9 cellular contexts compared by ENCODE assay signal in genomic region chr16:66548868-66549267, GRCh38. TPM values are rescaled to one million over a fixed set of nuclear protein-coding genes. Genes with fewer than 3 reads are reported as not detected.
DNase-seq lines count a peak whose midpoint lies in the region; ATAC-seq and TF ChIP-seq lines count a peak whose summit lies in the region.
"Had no signal": no experiment of that assay in that cellular context is flagged by ENCODE, and none has a peak within 500 bp of the region (broad histone marks: within the 10 kb centered on the region; RNA-seq: fewer than 3 reads in every experiment).

No MANE protein-coding gene starts in this region.

- H2BK120ac ChIP-seq in trophoblast cell (ENCODE audit: insufficient read depth, low read length, poor library complexity): no peak overlapping the region

- H3K9me3 ChIP-seq in CD8-positive, alpha-beta T cell (ENCODE audit: low read length): no peaks in the 10 kb centered on the region
- H3K9me3 ChIP-seq in SJCRH30 (replicated peaks): no peaks in the 10 kb centered on the region
- H3K9me3 ChIP-seq in esophagus squamous epithelium: no peaks in the 10 kb centered on the region
- H3K9me3 ChIP-seq in trophoblast cell (ENCODE audit: insufficient read depth, low read depth, low read length): peaks cover 3% of the 10 kb centered on the region

- peaks cover 47% of the 10 kb centered on the region for H3K4me1 ChIP-seq in CD8-positive, alpha-beta T cell (ENCODE audit: insufficient read depth, low read length)
- peaks cover 11% of the 10 kb centered on the region for H3K4me1 ChIP-seq in SJCRH30
- peaks cover 27 to 65% (median 30%) of the 10 kb centered on the region in 3 donors for H3K4me1 ChIP-seq in esophagus squamous epithelium
- H3K4me1 ChIP-seq in trophoblast cell (ENCODE audit: control insufficient read depth in 1 of 2, insufficient read depth in 2 of 2, low read length in 2 of 2): peaks cover 14 to 17% of the 10 kb centered on the region in 2 experiments

- CTCF ChIA-PET in CD8-positive, alpha-beta T cell (lab: Charles Lee): interaction anchor here (1.7 to 7.1 kb wide), 4 partner anchors 14 to 102 kb away, joined by 5 to 46 read pairs (median 8); no protein-coding TSS in a partner anchor

- DNase-seq in CD8-positive, alpha-beta T cell: no peak
- DNase-seq in SJCRH30 (no peak), esophagus squamous epithelium (lab: John Stamatoyannopoulos, UW) (no peak), trophoblast cell (no peak), NCI-H69 (lab: John Stamatoyannopoulos, UW) (no peak), NCI-H345 (lab: John Stamatoyannopoulos, UW) (no peak), NCI-H146 treated with DMSO at 0.1 percent for 48 hours (lab: John Stamatoyannopoulos, UW; ENCODE audit: unreplicated experiment) (no peak), Kasumi-1 (lab: John Stamatoyannopoulos, UW) (no peak)

- POLR2A ChIA-PET in CD8-positive, alpha-beta T cell (lab: Charles Lee): interaction anchor here (6.8 kb wide), 1 partner anchor 27 kb away, joined by 72 read pairs; no protein-coding TSS in a partner anchor

- H3K4me3 Mint-ChIP-seq in CD8-positive, alpha-beta T cell: peak overlapping the region; percentile 80

- no peaks in the 10 kb centered on the region for H3K27me3 Mint-ChIP-seq in CD8-positive, alpha-beta T cell (ENCODE audit: low read depth)

- peak overlapping the region; percentile 72 for H3K27ac ChIP-seq in CD8-positive, alpha-beta T cell (ENCODE audit: low read depth, low read length)
- H3K27ac ChIP-seq in SJCRH30 (no peak overlapping the region; the same call in 1 of the 2 replicates), esophagus squamous epithelium (peak overlapping the region; percentile 91 to 97 (median 92)), trophoblast cell (ENCODE audit: low read depth, low read length) (no peak overlapping the region)

- no peak overlapping the region for H3K4ac ChIP-seq in trophoblast cell (ENCODE audit: low read depth, low read length)

- H3K27me3 ChIP-seq in CD8-positive, alpha-beta T cell (ENCODE audit: insufficient read depth, low read length): no peaks in the 10 kb centered on the region
- H3K27me3 ChIP-seq in SJCRH30: no peaks in the 10 kb centered on the region
- H3K27me3 ChIP-seq in esophagus squamous epithelium: no peaks in the 10 kb centered on the region
- no peaks in the 10 kb centered on the region for H3K27me3 ChIP-seq in trophoblast cell (ENCODE audit: insufficient read depth, low read length)

- peaks cover 54% of the 10 kb centered on the region for H3K4me1 Mint-ChIP-seq in CD8-positive, alpha-beta T cell (ENCODE audit: low read depth)

- no peak for TF ChIP-seq CTCF in CD8-positive, alpha-beta T cell (IDR thresholded peaks at IDR 0.05)
- TF ChIP-seq CTCF in esophagus squamous epithelium (IDR thresholded peaks at IDR 0.05): no peak

- no peak overlapping the region for H3K18ac ChIP-seq in trophoblast cell (ENCODE audit: low read length)

- H3K9ac ChIP-seq in trophoblast cell (ENCODE audit: low read length): no peak overlapping the region

- peak overlapping the region; percentile 96 for H4K91ac ChIP-seq in trophoblast cell (ENCODE audit: low read depth, low read length)

- intact Hi-C loops in CD8-positive, alpha-beta T cell (cut with DNase I, micrococcal nuclease): no loop called here
- intact Hi-C loops in esophagus squamous epithelium (cut with DNase I): no loop called here

- H4K8ac ChIP-seq in trophoblast cell (ENCODE audit: low read depth, low read length): peak overlapping the region; percentile 86

- H3K27ac Mint-ChIP-seq in CD8-positive, alpha-beta T cell: peak overlapping the region; percentile 90

- H2AFZ ChIP-seq in trophoblast cell (ENCODE audit: insufficient read depth, low read length, poor library complexity): no peak overlapping the region

- no peak overlapping the region for H2BK12ac ChIP-seq in trophoblast cell (ENCODE audit: low read length)

- H3K79me1 ChIP-seq in trophoblast cell (ENCODE audit: low read length): peaks cover 19% of the 10 kb centered on the region

- no peak for TF ChIP-seq POLR2A in esophagus squamous epithelium (IDR thresholded peaks at IDR 0.05)

- peaks cover 4% of the 10 kb centered on the region for H3K36me3 Mint-ChIP-seq in CD8-positive, alpha-beta T cell

- no peak overlapping the region for H3K23ac ChIP-seq in trophoblast cell (ENCODE audit: low read length)

- WGBS in esophagus squamous epithelium, 2 donors: 56 to 71% methylated on average over 9 of the region's 9 CpGs
- WGBS in trophoblast cell (ENCODE audit: extremely low coverage, insufficient coverage, insufficient read length): no CpG with 5 or more reads among the region's 9 CpGs

- H4K12ac ChIP-seq in trophoblast cell (ENCODE audit: low read depth, low read length): peak overlapping the region; percentile 90

- peak overlapping the region; percentile 65 for H2AK5ac ChIP-seq in trophoblast cell (ENCODE audit: low read length)

- peak; percentile 1 for ATAC-seq in CD8-positive, alpha-beta T cell

- H3K4me2 ChIP-seq in trophoblast cell (ENCODE audit: low read length): peak overlapping the region; percentile 62

- no peaks in the 10 kb centered on the region for H3K36me3 ChIP-seq in CD8-positive, alpha-beta T cell (ENCODE audit: insufficient read depth, low read length)
- H3K36me3 ChIP-seq in SJCRH30 (no peaks in the 10 kb centered on the region), esophagus squamous epithelium (peaks cover 0 to 33% (median 0%) of the 10 kb centered on the region in 3 donors), trophoblast cell (ENCODE audit: control insufficient read depth in 1 of 2, insufficient read depth in 2 of 2, low read length in 2 of 2) (no peaks in the 10 kb centered on the region)

- H3K14ac ChIP-seq in trophoblast cell (ENCODE audit: low read length): no peak overlapping the region

- peaks cover 14% of the 10 kb centered on the region for H3K79me2 ChIP-seq in trophoblast cell (ENCODE audit: control insufficient read depth, insufficient read depth, low read length, poor library complexity)

- no peak overlapping the region for H2BK5ac ChIP-seq in trophoblast cell (ENCODE audit: low read depth, low read length, poor library complexity)

- no peaks in the 10 kb centered on the region for H3K9me3 Mint-ChIP-seq in CD8-positive, alpha-beta T cell

- H3K4me3 ChIP-seq in CD8-positive, alpha-beta T cell (ENCODE audit: low read depth, low read length): no peak overlapping the region
- H3K4me3 ChIP-seq in SJCRH30 (peak overlapping the region; percentile 72), esophagus squamous epithelium (peak overlapping the region in 3 of 4 donors; percentile 65 to 91 (median 79)), trophoblast cell (ENCODE audit: low read depth, low read length) (peak overlapping the region; percentile 72)

RNA-seq across cellular contexts. Expression of gene TK2, which starts 1.1 kb away (rescaled TPM):
- total RNA-seq in CD8-positive, alpha-beta T cell: 1 to 10 TPM; 3.3 to 4.4 TPM
- 14.8 and 16.0 TPM in 2 replicates for total RNA-seq in SJCRH30 (2014; rRNA removed; shearing (Covaris generic))
- total RNA-seq in esophagus squamous epithelium: 10 to 100 TPM in 3 of 4 donors, 1 to 10 TPM in 1; 5.6 to 22.5 (median 13.5) TPM
- 3.4 and 3.7 TPM in 2 replicates for polyA plus RNA-seq in trophoblast cell (2013)

RNA-seq across cellular contexts. Expression of gene CKLF, which starts 3.5 kb away (rescaled TPM):
- total RNA-seq in CD8-positive, alpha-beta T cell: 10 to 100 TPM in 1 of 2 experiments, 1 to 10 TPM in 1; 7.9 to 11.1 TPM
- total RNA-seq in SJCRH30 (2014; rRNA removed; shearing (Covaris generic)): 121 and 127 TPM in 2 replicates
- total RNA-seq in esophagus squamous epithelium: 10 to 100 TPM in 2 of 4 donors, 1 to 10 TPM in 2; 8.6 to 34.1 (median 16.9) TPM
- 27.2 and 28.1 TPM in 2 replicates for polyA plus RNA-seq in trophoblast cell (2013)

RNA-seq across cellular contexts. Expression of gene CMTM1, which starts 17.4 kb away (rescaled TPM):
- under 1 TPM in 1 of 2 experiments, not detected in 1; 0.61 TPM for total RNA-seq in CD8-positive, alpha-beta T cell
- total RNA-seq in SJCRH30 (2014; rRNA removed; shearing (Covaris generic)): 6.6 and 8.2 TPM in 2 replicates
- total RNA-seq in esophagus squamous epithelium: 1 to 10 TPM in 2 of 4 donors, not detected in 2; 1.3 to 1.5 TPM
- polyA plus RNA-seq in trophoblast cell (2013): 1.4 TPM in 2 replicates

RNA-seq across cellular contexts. Expression of gene CMTM2, which starts 30.4 kb away (rescaled TPM):
- total RNA-seq in CD8-positive, alpha-beta T cell: not detected
- total RNA-seq in SJCRH30 (2014; rRNA removed; shearing (Covaris generic)): 5.4 and 6.2 TPM in 2 replicates
- total RNA-seq in esophagus squamous epithelium: not detected
- polyA plus RNA-seq in trophoblast cell (2013): not detected in 2 replicates
- total RNA-seq: bronchial epithelial cell had no signal

RNA-seq across cellular contexts. Expression of gene CMTM3, which starts 55.6 kb away (rescaled TPM):
- total RNA-seq in CD8-positive, alpha-beta T cell: 10 to 100 TPM; 40.0 to 40.6 TPM
- total RNA-seq in SJCRH30 (2014; rRNA removed; shearing (Covaris generic)): 52.8 and 53.9 TPM in 2 replicates
- 10 to 100 TPM in 2 of 4 donors, 1 to 10 TPM in 2; 4.0 to 19.6 (median 8.9) TPM for total RNA-seq in esophagus squamous epithelium
- polyA plus RNA-seq in trophoblast cell (2013): 68.4 and 70.2 TPM in 2 replicates

Comparison
In these comparisons a context has a peak if more than half of its experiments do, and no peak if none do; other contexts are left out.
1. H3K27ac ChIP-seq: peak in CD8-positive, alpha-beta T cell (single experiment) and esophagus squamous epithelium (4 of 4); none in SJCRH30 (single experiment) and trophoblast cell (single experiment).